20 cellular contexts compared by ENCODE assay signal in the genomic region with DNA sequence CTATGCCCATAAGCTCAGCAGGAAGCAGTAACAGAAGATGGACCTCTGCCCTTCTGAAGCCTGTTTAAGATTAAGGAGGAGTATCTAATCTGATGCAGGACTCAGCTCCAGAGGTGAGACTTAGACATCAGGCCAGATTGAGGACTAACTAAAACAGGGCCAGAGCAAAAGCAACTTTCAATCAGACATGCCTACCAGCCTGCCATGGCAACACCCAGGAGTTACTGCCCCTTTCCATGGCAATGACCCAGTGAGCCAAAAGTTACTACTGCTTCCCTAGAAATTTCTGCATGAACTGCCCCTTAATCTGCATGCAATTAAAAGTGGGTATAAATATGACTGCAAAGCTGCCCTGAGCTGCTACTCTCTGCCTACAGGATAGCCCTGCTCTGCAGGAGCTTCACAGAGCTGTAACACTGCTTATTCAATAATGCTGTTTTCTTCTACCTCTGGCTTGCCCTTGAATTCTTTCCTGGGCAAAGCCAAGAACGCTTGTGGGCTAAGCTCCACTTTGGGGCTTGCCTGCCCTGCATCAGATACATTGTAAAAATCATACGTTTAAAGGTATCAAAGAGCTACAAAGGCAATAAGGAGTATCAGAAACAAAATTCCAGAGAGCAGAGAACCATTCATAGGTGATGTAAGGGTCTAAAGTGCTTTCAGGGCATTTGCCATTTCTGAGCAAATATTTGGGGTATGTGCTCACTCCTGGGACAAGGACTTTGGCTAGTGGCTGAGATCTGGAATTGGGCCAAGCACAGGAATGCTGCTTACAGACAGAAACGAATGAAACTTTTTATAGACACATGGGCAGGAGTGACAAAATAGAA. TPM values are rescaled to one million over a fixed set of nuclear protein-coding genes. Genes with fewer than 3 reads are reported as not detected.
DNase-seq lines count a peak whose midpoint lies in the region; TF ChIP-seq lines count a peak whose summit lies in the region.
"Had no signal": no experiment of that assay in that cellular context is flagged by ENCODE, and none has a peak within 500 bp of the region (broad histone marks: within the 10 kb centered on the region; RNA-seq: fewer than 3 reads in every experiment).

No MANE protein-coding gene starts in this region.

- peaks cover 12% of the 10 kb centered on the region for H3K4me1 Mint-ChIP-seq in nephron
- no peaks in the 10 kb centered on the region for H3K4me1 Mint-ChIP-seq in Calu3 (ENCODE audit: low read depth, unreplicated experiment)
- H3K4me1 Mint-ChIP-seq: memory B cell had no signal

- DNase-seq in DMS 273 (lab: John Stamatoyannopoulos, UW; ENCODE audit: unreplicated experiment) (peak; percentile 44), DMS 273 treated with DMSO at 0.1 percent for 48 hours (lab: John Stamatoyannopoulos, UW) (no peak), astrocyte of the hippocampus (ENCODE audit: low read depth, low spot score) (peak; percentile 65), Calu3 (no peak), erythroblast (lab: John Stamatoyannopoulos, UW) (no peak), T-helper 1 cell (no peak)
- DNase-seq: activated CD4-positive, alpha-beta T cell treated with anti-CD3 and anti-CD28 coated beads for 48 hours; activated naive CD4-positive, alpha-beta T cell; aorta; C1 segment of cervical spinal cord; DMS153; effector memory CD8-positive, alpha-beta T cell; heart right ventricle; NCI-H748 treated with DMSO at 0.1 percent for 48 hours; Peyer's patch; stimulated activated CD4-positive, alpha-beta T cell treated with anti-CD3 and anti-CD28 coated beads, Interleukin-12 subunit alpha, Interleukin-12 subunit beta, amount 100 ng/mL, for 4 hours had no signal

- H3K4me3 Mint-ChIP-seq in nephron (no peak overlapping the region), Calu3 (ENCODE audit: low read depth, unreplicated experiment) (no peak overlapping the region)
- H3K4me3 Mint-ChIP-seq: effector memory CD8-positive, alpha-beta T cell; memory B cell had no signal

- no peaks in the 10 kb centered on the region for H3K36me3 ChIP-seq in HEK293 (ENCODE audit: control insufficient read depth in 2 of 2, insufficient read depth in 1 of 2, low read length in 2 of 2)
- H3K36me3 ChIP-seq: heart right ventricle, Peyer's patch had no signal

- H3K27ac ChIP-seq in HEK293 (ENCODE audit: extremely low read depth, low read depth, low read length) = no peak overlapping the region
- H3K27ac ChIP-seq: 22Rv1, heart right ventricle, Peyer's patch had no signal

- POLR2A ChIA-PET in HEK293 (lab: Yijun Ruan, JAX) = no interaction called here

- CTCF ChIA-PET in HEK293 (lab: Yijun Ruan, JAX) = interaction anchor here (0.6 to 1.4 kb wide), 2 partner anchors 9 to 18 kb away, joined by 3 to 4 read pairs; no protein-coding TSS in a partner anchor
- CTCF ChIA-PET in Calu3 (lab: Charles Lee) = no interaction called here

- no peak for TF ChIP-seq POLR2A in erythroblast (IDR thresholded peaks at IDR 0.05; ENCODE audit: low read length)

- peak overlapping the region in 2 of 3 experiments; percentile 8 to 10 for H3K27ac Mint-ChIP-seq in nephron
- no peak overlapping the region for H3K27ac Mint-ChIP-seq in Calu3 (ENCODE audit: unreplicated experiment)
- H3K27ac Mint-ChIP-seq: effector memory CD8-positive, alpha-beta T cell; memory B cell had no signal

- intact Hi-C loops in Calu3 (cut with micrococcal nuclease; ENCODE audit: unreplicated experiment) = no loop called here

- H3K9me3 ChIP-seq in HEK293 (ENCODE audit: control insufficient read depth, insufficient read depth, low read depth, low read length) = no peaks in the 10 kb centered on the region
- H3K9me3 ChIP-seq: Peyer's patch had no signal

- H3K36me3 Mint-ChIP-seq in nephron (ENCODE audit: low read depth) = no peaks in the 10 kb centered on the region
- H3K36me3 Mint-ChIP-seq in Calu3 (ENCODE audit: insufficient read depth, unreplicated experiment) = no peaks in the 10 kb centered on the region
- H3K36me3 Mint-ChIP-seq: memory B cell had no signal

- no peak overlapping the region for H3K4me3 ChIP-seq in HEK293 (ENCODE audit: low read depth, low read length)
- H3K4me3 ChIP-seq: heart right ventricle, Peyer's patch had no signal

- H3K4me1 ChIP-seq in HEK293 (ENCODE audit: control insufficient read depth, insufficient read depth, low read length) = peaks cover 7% of the 10 kb centered on the region
- H3K4me1 ChIP-seq: heart right ventricle, Peyer's patch had no signal

- BruUV-seq in Calu3 (replicated peaks; lab: Mats Ljungman, UMichigan) = no TSS peak

- peaks cover 8% of the 10 kb centered on the region for H3K27me3 Mint-ChIP-seq in nephron (ENCODE audit: low read depth)
- H3K27me3 Mint-ChIP-seq in Calu3 (ENCODE audit: unreplicated experiment) = no peaks in the 10 kb centered on the region

- H3K9me3 Mint-ChIP-seq in nephron = peaks cover 12% of the 10 kb centered on the region
- no peaks in the 10 kb centered on the region for H3K9me3 Mint-ChIP-seq in Calu3 (ENCODE audit: low read depth, unreplicated experiment)

- TF ChIP-seq CTCF in HEK293 (tag by site-specific recombination; IDR thresholded peaks at IDR 0.05) (no peak), nephron (IDR thresholded peaks at IDR 0.05; ENCODE audit: unreplicated experiment in 3 of 3) (no peak), Calu3 (IDR thresholded peaks at IDR 0.05; ENCODE audit: unreplicated experiment) (no peak)

TF ChIP-seq in HEK293, 187 proteins besides CTCF, POLR2A, EP300 and RAD21:
- TF ChIP-seq ZNF660 (tag by site-specific recombination; IDR thresholded peaks at IDR 0.05) (0 out of 2 replicates have a peak, but pooled peaks have one; percentile 28), ZNF362 (tag by site-specific recombination; IDR thresholded peaks at IDR 0.05) (no peak), ZBTB48 (tag by site-specific recombination; IDR thresholded peaks at IDR 0.05) (no peak), ZFP3 (tag by site-specific recombination; IDR thresholded peaks at IDR 0.05; ENCODE audit: low read depth) (no peak), PRDM1 (tag by site-specific recombination; IDR thresholded peaks at IDR 0.05) (no peak)

RNA-seq across cellular contexts. Expression of gene CNNM1, which starts 24.9 kb away (rescaled TPM):
- 5.8 and 6.3 TPM in 2 replicates for total RNA-seq in Calu3 (2022)

Comparison
In these comparisons a context has a peak if more than half of its experiments do, and no peak if none do; other contexts are left out.
1. DNase-seq: peak in DMS 273 (single experiment) and astrocyte of the hippocampus (single experiment); none in DMS 273 treated with DMSO at 0.1 percent for 48 hours (single experiment), Calu3 (single experiment), erythroblast (0 of 2) and T-helper 1 cell (0 of 5).